Comparison of ENCODE assay signal across 9 cellular contexts in genomic region chr6:168968228-168968627, GRCh38.
DNase-seq lines count a peak whose midpoint lies in the region; ATAC-seq lines count a peak whose summit lies in the region.
"Had no signal": no experiment of that assay in that cellular context is flagged by ENCODE, and none has a peak within 500 bp of the region (broad histone marks: within the 10 kb centered on the region; RNA-seq: fewer than 3 reads in every experiment).

No MANE protein-coding gene starts in this region.

- H4K20me1 ChIP-seq in BLaER1 treated with 17β-estradiol and CSF1 and Interleukin-3, amounts not matched to agents 10 nM and 100 nM = no peaks in the 10 kb centered on the region

- H3K36me3 ChIP-seq in BLaER1 treated with 17β-estradiol and CSF1 and Interleukin-3, amounts not matched to agents 10 nM and 100 nM = no peaks in the 10 kb centered on the region

- peak overlapping the region in 7 of 11 experiments; percentile 8 to 37 (median 17); a peak in 8 of 22 replicates for H3K4me2 ChIP-seq in BLaER1 treated with 17β-estradiol and CSF1 and Interleukin-3, amounts not matched to agents 10 nM and 100 nM

- DNase-seq in SK-MEL-5 (ENCODE audit: low read depth, low spot score) (peak; percentile 54), left ventricle myocardium superior (no peak), islet precursor cell (no peak), SW 1271 (lab: John Stamatoyannopoulos, UW) (no peak)
- no peak for DNase-seq in activated CD4-positive, alpha-beta T cell treated with anti-CD3 and anti-CD28 coated beads, Interleukin-2, amount 10 ng/mL, durations not matched to agents 24 days and 14 days

- H3K4me1 Mint-ChIP-seq in activated CD4-positive, alpha-beta T cell treated with anti-CD3 and anti-CD28 coated beads, Interleukin-2, amount 10 ng/mL, durations not matched to agents 24 days and 14 days = no peaks in the 10 kb centered on the region

- H3K27ac ChIP-seq in BLaER1 treated with 17β-estradiol and CSF1 and Interleukin-3, amounts not matched to agents 10 nM and 100 nM = peak overlapping the region in 3 of 11 experiments; percentile 25 to 57 (median 43); a peak in 3 of 22 replicates

- peaks cover 6 to 19% (median 16%) of the 10 kb centered on the region in 10 experiments; a peak in 18 of 20 replicates for H3K4me1 ChIP-seq in BLaER1 treated with 17β-estradiol and CSF1 and Interleukin-3, amounts not matched to agents 10 nM and 100 nM

- ATAC-seq in HG03175 (IDR thresholded peaks at IDR 0.05; ENCODE audit: unreplicated experiment) = peak; percentile 70
- ATAC-seq in left ventricle myocardium superior = peak; percentile 78
- no peak for ATAC-seq in HG03521 (IDR thresholded peaks at IDR 0.05; ENCODE audit: unreplicated experiment)

- no peaks in the 10 kb centered on the region for H3K9me3 Mint-ChIP-seq in activated CD4-positive, alpha-beta T cell treated with anti-CD3 and anti-CD28 coated beads, Interleukin-2, amount 10 ng/mL, durations not matched to agents 24 days and 14 days

- H3K36me3 Mint-ChIP-seq in activated CD4-positive, alpha-beta T cell treated with anti-CD3 and anti-CD28 coated beads, Interleukin-2, amount 10 ng/mL, durations not matched to agents 24 days and 14 days (ENCODE audit: low read depth) = no peaks in the 10 kb centered on the region
- H3K36me3 Mint-ChIP-seq: activated naive CD8-positive, alpha-beta T cell had no signal

- no peak overlapping the region for H3K4me3 Mint-ChIP-seq in activated CD4-positive, alpha-beta T cell treated with anti-CD3 and anti-CD28 coated beads, Interleukin-2, amount 10 ng/mL, durations not matched to agents 24 days and 14 days
- H3K4me3 Mint-ChIP-seq: activated naive CD8-positive, alpha-beta T cell had no signal

- H3K27ac Mint-ChIP-seq in activated CD4-positive, alpha-beta T cell treated with anti-CD3 and anti-CD28 coated beads, Interleukin-2, amount 10 ng/mL, durations not matched to agents 24 days and 14 days = no peak overlapping the region
- H3K27ac Mint-ChIP-seq: activated naive CD8-positive, alpha-beta T cell had no signal

- in situ Hi-C loops in SK-MEL-5 (cut with HindIII; ENCODE audit: low pct_unique_long_range_greater_than_20kb, low sequenced_read_pairs) = no loop called here

- no peak overlapping the region for H3K9ac ChIP-seq in BLaER1 treated with 17β-estradiol and CSF1 and Interleukin-3, amounts not matched to agents 10 nM and 100 nM

- intact Hi-C loops in left ventricle myocardium superior (cut with micrococcal nuclease) = no loop called here
- intact Hi-C loops in activated CD4-positive, alpha-beta T cell treated with anti-CD3 and anti-CD28 coated beads, Interleukin-2, amount 10 ng/mL, durations not matched to agents 24 days and 14 days (cut with micrococcal nuclease) = no loop called here

- no peaks in the 10 kb centered on the region for H3K27me3 ChIP-seq in BLaER1 treated with 17β-estradiol and CSF1 and Interleukin-3, amounts not matched to agents 10 nM and 100 nM

- peaks cover 0 to 26% (median 9%) of the 10 kb centered on the region in 11 experiments; a peak in 9 of 22 replicates for H3K9me3 ChIP-seq in BLaER1 treated with 17β-estradiol and CSF1 and Interleukin-3, amounts not matched to agents 10 nM and 100 nM (replicated peaks in 1 of 11)

- H3K4me3 ChIP-seq in BLaER1 treated with 17β-estradiol and CSF1 and Interleukin-3, amounts not matched to agents 10 nM and 100 nM = no peak overlapping the region

- peaks cover 2% of the 10 kb centered on the region for H3K27me3 Mint-ChIP-seq in activated CD4-positive, alpha-beta T cell treated with anti-CD3 and anti-CD28 coated beads, Interleukin-2, amount 10 ng/mL, durations not matched to agents 24 days and 14 days
